Comparison of ENCODE assay signal across 1 cellular context in the genomic region with DNA sequence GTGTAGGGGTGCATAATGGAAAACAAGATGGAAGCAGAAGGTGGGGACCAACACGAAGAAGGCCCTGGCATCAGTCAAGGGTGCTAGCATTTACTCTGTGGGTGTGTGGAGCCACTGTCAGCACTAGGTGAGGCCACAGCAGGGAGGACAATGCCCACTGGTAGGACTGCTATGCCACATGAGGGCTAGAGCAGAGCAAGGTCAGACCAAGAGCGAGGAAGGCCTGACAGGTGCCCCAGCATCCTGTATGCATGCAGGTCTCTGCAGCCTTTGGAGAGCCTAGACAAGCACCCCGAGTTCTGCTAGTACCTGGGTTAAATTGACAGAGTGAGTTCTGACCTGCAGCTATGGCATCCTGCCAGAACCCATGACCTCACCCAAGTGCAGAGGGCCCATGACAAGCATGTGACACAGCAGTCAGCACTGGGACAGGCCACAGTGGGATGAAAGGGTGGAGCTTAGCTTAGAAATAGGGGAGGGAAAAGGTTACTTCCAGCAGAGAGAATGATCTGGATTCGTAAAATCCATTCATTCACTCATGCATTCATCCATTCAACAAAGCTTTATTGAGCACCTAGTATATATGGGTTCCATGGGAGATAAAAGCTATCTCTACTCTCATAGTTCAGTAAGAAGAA.
A peak's percentile ranks its signal among the peaks of the same experiment; 100 is the strongest.
TF ChIP-seq lines count a peak whose summit lies in the region.

No MANE protein-coding gene starts in this region.

TF ChIP-seq in HepG2, 621 proteins besides CTCF, POLR2A, EP300 and RAD21 (continued from another document):
- TF ChIP-seq, protein P1, sequence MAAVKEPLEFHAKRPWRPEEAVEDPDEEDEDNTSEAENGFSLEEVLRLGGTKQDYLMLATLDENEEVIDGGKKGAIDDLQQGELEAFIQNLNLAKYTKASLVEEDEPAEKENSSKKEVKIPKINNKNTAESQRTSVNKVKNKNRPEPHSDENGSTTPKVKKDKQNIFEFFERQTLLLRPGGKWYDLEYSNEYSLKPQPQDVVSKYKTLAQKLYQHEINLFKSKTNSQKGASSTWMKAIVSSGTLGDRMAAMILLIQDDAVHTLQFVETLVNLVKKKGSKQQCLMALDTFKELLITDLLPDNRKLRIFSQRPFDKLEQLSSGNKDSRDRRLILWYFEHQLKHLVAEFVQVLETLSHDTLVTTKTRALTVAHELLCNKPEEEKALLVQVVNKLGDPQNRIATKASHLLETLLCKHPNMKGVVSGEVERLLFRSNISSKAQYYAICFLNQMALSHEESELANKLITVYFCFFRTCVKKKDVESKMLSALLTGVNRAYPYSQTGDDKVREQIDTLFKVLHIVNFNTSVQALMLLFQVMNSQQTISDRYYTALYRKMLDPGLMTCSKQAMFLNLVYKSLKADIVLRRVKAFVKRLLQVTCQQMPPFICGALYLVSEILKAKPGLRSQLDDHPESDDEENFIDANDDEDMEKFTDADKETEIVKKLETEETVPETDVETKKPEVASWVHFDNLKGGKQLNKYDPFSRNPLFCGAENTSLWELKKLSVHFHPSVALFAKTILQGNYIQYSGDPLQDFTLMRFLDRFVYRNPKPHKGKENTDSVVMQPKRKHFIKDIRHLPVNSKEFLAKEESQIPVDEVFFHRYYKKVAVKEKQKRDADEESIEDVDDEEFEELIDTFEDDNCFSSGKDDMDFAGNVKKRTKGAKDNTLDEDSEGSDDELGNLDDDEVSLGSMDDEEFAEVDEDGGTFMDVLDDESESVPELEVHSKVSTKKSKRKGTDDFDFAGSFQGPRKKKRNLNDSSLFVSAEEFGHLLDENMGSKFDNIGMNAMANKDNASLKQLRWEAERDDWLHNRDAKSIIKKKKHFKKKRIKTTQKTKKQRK (IDR thresholded peaks at IDR 0.05; ENCODE audit: low read length), result no peak
- TF ChIP-seq, protein P2, sequence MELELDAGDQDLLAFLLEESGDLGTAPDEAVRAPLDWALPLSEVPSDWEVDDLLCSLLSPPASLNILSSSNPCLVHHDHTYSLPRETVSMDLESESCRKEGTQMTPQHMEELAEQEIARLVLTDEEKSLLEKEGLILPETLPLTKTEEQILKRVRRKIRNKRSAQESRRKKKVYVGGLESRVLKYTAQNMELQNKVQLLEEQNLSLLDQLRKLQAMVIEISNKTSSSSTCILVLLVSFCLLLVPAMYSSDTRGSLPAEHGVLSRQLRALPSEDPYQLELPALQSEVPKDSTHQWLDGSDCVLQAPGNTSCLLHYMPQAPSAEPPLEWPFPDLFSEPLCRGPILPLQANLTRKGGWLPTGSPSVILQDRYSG (CRISPR knock-in tag; IDR thresholded peaks at IDR 0.05), result no peak
- TF ChIP-seq ETV6 (CRISPR knock-in tag; conservative IDR thresholded peaks at IDR 0.05), result no peak
- TF ChIP-seq, protein P3, sequence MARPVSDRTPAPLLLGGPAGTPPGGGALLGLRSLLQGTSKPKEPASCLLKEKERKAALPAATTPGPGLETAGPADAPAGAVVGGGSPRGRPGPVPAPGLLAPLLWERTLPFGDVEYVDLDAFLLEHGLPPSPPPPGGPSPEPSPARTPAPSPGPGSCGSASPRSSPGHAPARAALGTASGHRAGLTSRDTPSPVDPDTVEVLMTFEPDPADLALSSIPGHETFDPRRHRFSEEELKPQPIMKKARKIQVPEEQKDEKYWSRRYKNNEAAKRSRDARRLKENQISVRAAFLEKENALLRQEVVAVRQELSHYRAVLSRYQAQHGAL (CRISPR knock-in tag; IDR thresholded peaks at IDR 0.05; ENCODE audit: not compliant biosample characterization), result no peak
- TF ChIP-seq HOXD1 (CRISPR knock-in tag; IDR thresholded peaks at IDR 0.05), result no peak
- TF ChIP-seq KLF11 (CRISPR knock-in tag; IDR thresholded peaks at IDR 0.05), result no peak
- no peak for TF ChIP-seq ZNF589 (CRISPR knock-in tag; conservative IDR thresholded peaks at IDR 0.05)
- no peak for TF ChIP-seq ZNF121 (CRISPR knock-in tag; IDR thresholded peaks at IDR 0.05)
- no peak for TF ChIP-seq XRCC5 (optimal IDR thresholded peaks at IDR 0.05; ENCODE audit: low read length)
- no peak for TF ChIP-seq SKI (IDR thresholded peaks at IDR 0.05; ENCODE audit: partially characterized antibody)
- no peak for TF ChIP-seq SNAPC2 (CRISPR knock-in tag; IDR thresholded peaks at IDR 0.05)
- TF ChIP-seq ESRRA (CRISPR knock-in tag; IDR thresholded peaks at IDR 0.05; ENCODE audit: low read depth), result no peak
- TF ChIP-seq KLF12 (CRISPR knock-in tag; IDR thresholded peaks at IDR 0.05; ENCODE audit: borderline replicate concordance), result no peak
- TF ChIP-seq ZZZ3 (CRISPR knock-in tag; IDR thresholded peaks at IDR 0.05; ENCODE audit: borderline replicate concordance), result no peak
- no peak for TF ChIP-seq ZNF17 (CRISPR knock-in tag; IDR thresholded peaks at IDR 0.05)
- no peak for TF ChIP-seq ZNF652 (CRISPR knock-in tag; IDR thresholded peaks at IDR 0.05; ENCODE audit: borderline replicate concordance, low read depth)
- TF ChIP-seq, protein P4, sequence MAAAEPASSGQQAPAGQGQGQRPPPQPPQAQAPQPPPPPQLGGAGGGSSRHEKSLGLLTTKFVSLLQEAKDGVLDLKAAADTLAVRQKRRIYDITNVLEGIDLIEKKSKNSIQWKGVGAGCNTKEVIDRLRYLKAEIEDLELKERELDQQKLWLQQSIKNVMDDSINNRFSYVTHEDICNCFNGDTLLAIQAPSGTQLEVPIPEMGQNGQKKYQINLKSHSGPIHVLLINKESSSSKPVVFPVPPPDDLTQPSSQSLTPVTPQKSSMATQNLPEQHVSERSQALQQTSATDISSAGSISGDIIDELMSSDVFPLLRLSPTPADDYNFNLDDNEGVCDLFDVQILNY (CRISPR knock-in tag; conservative IDR thresholded peaks at IDR 0.05), result no peak
- no peak for TF ChIP-seq ZNF7 (CRISPR knock-in tag; IDR thresholded peaks at IDR 0.05)
- TF ChIP-seq SMARCC2 (IDR thresholded peaks at IDR 0.05), result no peak
- no peak for TF ChIP-seq SP5 (CRISPR knock-in tag; IDR thresholded peaks at IDR 0.05; ENCODE audit: borderline replicate concordance, low read depth)
- no peak for TF ChIP-seq KDM3A (CRISPR knock-in tag; IDR thresholded peaks at IDR 0.05; ENCODE audit: low read depth)
- no peak for TF ChIP-seq ZNF816 (CRISPR knock-in tag; IDR thresholded peaks at IDR 0.05; ENCODE audit: borderline replicate concordance)
- 0 out of 2 replicates have a peak, but pooled peaks have one; percentile 16 for TF ChIP-seq ZBTB21 (CRISPR knock-in tag; IDR thresholded peaks at IDR 0.05)
- TF ChIP-seq ZNF713 (CRISPR knock-in tag; IDR thresholded peaks at IDR 0.05), result no peak
- no peak for TF ChIP-seq PHF8 (CRISPR knock-in tag; IDR thresholded peaks at IDR 0.05)
- no peak for TF ChIP-seq CEBPB (IDR thresholded peaks at IDR 0.05; ENCODE audit: borderline replicate concordance, low read depth, low read length)
- TF ChIP-seq, protein P5, sequence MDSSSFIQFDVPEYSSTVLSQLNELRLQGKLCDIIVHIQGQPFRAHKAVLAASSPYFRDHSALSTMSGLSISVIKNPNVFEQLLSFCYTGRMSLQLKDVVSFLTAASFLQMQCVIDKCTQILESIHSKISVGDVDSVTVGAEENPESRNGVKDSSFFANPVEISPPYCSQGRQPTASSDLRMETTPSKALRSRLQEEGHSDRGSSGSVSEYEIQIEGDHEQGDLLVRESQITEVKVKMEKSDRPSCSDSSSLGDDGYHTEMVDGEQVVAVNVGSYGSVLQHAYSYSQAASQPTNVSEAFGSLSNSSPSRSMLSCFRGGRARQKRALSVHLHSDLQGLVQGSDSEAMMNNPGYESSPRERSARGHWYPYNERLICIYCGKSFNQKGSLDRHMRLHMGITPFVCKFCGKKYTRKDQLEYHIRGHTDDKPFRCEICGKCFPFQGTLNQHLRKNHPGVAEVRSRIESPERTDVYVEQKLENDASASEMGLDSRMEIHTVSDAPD (CRISPR knock-in tag; IDR thresholded peaks at IDR 0.05), result no peak
- TF ChIP-seq CC2D1A (CRISPR knock-in tag; IDR thresholded peaks at IDR 0.05), result no peak
- no peak for TF ChIP-seq NFATC3 (CRISPR knock-in tag; IDR thresholded peaks at IDR 0.05)
- peak; percentile 12; the same call in 1 of the 2 replicates for TF ChIP-seq HMG20A (CRISPR knock-in tag; IDR thresholded peaks at IDR 0.05; ENCODE audit: borderline replicate concordance)
- TF ChIP-seq SALL1 (CRISPR knock-in tag; IDR thresholded peaks at IDR 0.05), result no peak
- TF ChIP-seq, protein P6, sequence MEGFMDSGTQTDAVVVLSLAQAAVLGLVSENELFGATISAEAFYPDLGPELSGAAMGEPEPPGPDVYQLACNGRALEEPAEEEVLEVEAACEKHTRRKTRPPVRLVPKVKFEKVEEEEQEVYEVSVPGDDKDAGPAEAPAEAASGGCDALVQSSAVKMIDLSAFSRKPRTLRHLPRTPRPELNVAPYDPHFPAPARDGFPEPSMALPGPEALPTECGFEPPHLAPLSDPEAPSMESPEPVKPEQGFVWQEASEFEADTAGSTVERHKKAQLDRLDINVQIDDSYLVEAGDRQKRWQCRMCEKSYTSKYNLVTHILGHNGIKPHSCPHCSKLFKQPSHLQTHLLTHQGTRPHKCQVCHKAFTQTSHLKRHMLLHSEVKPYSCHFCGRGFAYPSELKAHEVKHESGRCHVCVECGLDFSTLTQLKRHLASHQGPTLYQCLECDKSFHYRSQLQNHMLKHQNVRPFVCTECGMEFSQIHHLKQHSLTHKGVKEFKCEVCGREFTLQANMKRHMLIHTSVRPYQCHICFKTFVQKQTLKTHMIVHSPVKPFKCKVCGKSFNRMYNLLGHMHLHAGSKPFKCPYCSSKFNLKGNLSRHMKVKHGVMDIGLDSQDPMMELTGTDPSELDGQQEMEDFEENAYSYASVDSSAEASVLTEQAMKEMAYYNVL (CRISPR knock-in tag; IDR thresholded peaks at IDR 0.05; ENCODE audit: borderline replicate concordance), result no peak
- no peak for TF ChIP-seq ZNF326 (CRISPR knock-in tag; IDR thresholded peaks at IDR 0.05; ENCODE audit: borderline replicate concordance)
- TF ChIP-seq TSC22D2 (CRISPR knock-in tag; IDR thresholded peaks at IDR 0.05; ENCODE audit: borderline replicate concordance), result no peak
- 0 out of 2 replicates have a peak, but pooled peaks have one; percentile 24 for TF ChIP-seq KAT8 (CRISPR knock-in tag; IDR thresholded peaks at IDR 0.05)
- TF ChIP-seq, protein P7, sequence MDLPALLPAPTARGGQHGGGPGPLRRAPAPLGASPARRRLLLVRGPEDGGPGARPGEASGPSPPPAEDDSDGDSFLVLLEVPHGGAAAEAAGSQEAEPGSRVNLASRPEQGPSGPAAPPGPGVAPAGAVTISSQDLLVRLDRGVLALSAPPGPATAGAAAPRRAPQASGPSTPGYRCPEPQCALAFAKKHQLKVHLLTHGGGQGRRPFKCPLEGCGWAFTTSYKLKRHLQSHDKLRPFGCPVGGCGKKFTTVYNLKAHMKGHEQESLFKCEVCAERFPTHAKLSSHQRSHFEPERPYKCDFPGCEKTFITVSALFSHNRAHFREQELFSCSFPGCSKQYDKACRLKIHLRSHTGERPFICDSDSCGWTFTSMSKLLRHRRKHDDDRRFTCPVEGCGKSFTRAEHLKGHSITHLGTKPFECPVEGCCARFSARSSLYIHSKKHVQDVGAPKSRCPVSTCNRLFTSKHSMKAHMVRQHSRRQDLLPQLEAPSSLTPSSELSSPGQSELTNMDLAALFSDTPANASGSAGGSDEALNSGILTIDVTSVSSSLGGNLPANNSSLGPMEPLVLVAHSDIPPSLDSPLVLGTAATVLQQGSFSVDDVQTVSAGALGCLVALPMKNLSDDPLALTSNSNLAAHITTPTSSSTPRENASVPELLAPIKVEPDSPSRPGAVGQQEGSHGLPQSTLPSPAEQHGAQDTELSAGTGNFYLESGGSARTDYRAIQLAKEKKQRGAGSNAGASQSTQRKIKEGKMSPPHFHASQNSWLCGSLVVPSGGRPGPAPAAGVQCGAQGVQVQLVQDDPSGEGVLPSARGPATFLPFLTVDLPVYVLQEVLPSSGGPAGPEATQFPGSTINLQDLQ (CRISPR knock-in tag; IDR thresholded peaks at IDR 0.05), result no peak
TF ChIP-seq in HepG2: peak in this region for 29.
